ENCODE assay signal across 19 cellular contexts in the genomic region with DNA sequence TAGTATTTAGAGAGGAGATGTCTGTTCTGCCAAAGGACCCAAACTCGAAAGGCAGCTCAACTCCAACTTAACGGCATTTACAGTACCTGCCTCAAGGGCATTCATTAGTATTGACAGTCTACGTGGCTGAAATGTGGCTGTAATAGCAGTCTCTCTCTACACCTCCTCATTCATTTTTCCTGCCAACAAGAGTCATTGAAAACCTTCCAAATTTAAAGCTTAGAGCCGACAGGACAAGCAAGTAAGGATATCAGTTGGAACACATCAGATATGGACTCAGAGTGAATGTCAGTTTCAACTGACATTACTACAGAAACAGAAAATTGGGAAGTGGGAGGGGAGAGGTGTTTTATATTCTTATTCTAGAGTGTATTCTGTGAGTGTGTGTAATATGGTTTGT.
"Had no signal": no experiment of that assay in that cellular context is flagged by ENCODE, and none has a peak within 500 bp of the region (broad histone marks: within the 10 kb centered on the region; RNA-seq: fewer than 3 reads in every experiment).

No MANE protein-coding gene starts in this region.

- H3K36me3 ChIP-seq: esophagus muscularis mucosa, gastroesophageal sphincter, neutrophil, spleen, transverse colon had no signal

- H3K27ac ChIP-seq: epithelial cell of prostate, esophagus muscularis mucosa, gastroesophageal sphincter, neutrophil, psoas muscle, spleen, testis, transverse colon had no signal

- H3K27me3 ChIP-seq: esophagus muscularis mucosa, gastroesophageal sphincter, neutrophil, spleen, testis, transverse colon had no signal

- H3K9me3 ChIP-seq: esophagus muscularis mucosa, gastroesophageal sphincter, neutrophil, psoas muscle, spleen, testis, transverse colon had no signal

- DNase-seq: effector memory CD8-positive, alpha-beta T cell; glutamatergic neuron; islet precursor cell; mammary epithelial cell; naive thymus-derived CD4-positive, alpha-beta T cell; nephron progenitor cell; psoas muscle; spleen; stimulated activated CD4-positive, alpha-beta T cell treated with anti-CD3 and anti-CD28 coated beads, Interleukin-15, amount 100 ng/mL, for 24 hours; stimulated activated CD4-positive, alpha-beta T cell treated with anti-CD3 and anti-CD28 coated beads, Interleukin-1b, Interleukin-23, amount 100 ng/mL, for 48 hours; stimulated activated CD4-positive, alpha-beta T cell treated with anti-CD3 and anti-CD28 coated beads, Interleukin-4, amount 100 ng/mL, for 24 hours; stimulated activated naive B cell treated with anti-CD40 and anti-IgM and Interleukin-4, amounts not matched to agents 10 μg/mL and 1 μg/mL and 100 μg/mL, for 72 hours; stimulated activated naive CD8-positive, alpha-beta T cell treated with anti-CD3 and anti-CD28 coated beads, Interleukin-15, amount 100 ng/mL, for 72 hours; testis; transverse colon had no signal

- H3K4me3 ChIP-seq: esophagus muscularis mucosa, gastroesophageal sphincter, psoas muscle, spleen, testis, transverse colon had no signal
